Comparison of ENCODE assay signal across 15 cellular contexts in genomic region chr5:100566382-100567141, GRCh38. TPM values are rescaled to one million over a fixed set of nuclear protein-coding genes. Genes with fewer than 3 reads are reported as not detected.
DNase-seq lines count a peak whose midpoint lies in the region; ATAC-seq lines count a peak whose summit lies in the region.
"Had no signal": no experiment of that assay in that cellular context is flagged by ENCODE, and none has a peak within 500 bp of the region (broad histone marks: within the 10 kb centered on the region; RNA-seq: fewer than 3 reads in every experiment).

No MANE protein-coding gene starts in this region.

- no peak for DNase-seq in activated CD8-positive, alpha-beta memory T cell treated with anti-CD3 and anti-CD28 coated beads, Interleukin-2, amount 10 ng/mL, durations not matched to agents 7 days and 5 days
- DNase-seq in activated CD8-positive, alpha-beta memory T cell treated with anti-CD3 and anti-CD28 coated beads, Interleukin-2, amount 50 U/mL, for 48 hours = no peak
- no peak for DNase-seq in CD8-positive, alpha-beta memory T cell
- DNase-seq in T-helper 2 cell treated with Interferon-gamma antibody and Interleukin-4, amounts not matched to agents 5 μg/mL and 100 μg/mL, for 36 hours (ENCODE audit: low spot score) = no peak
- no peak for DNase-seq in stimulated activated naive CD8-positive, alpha-beta T cell treated with anti-CD3 and anti-CD28 coated beads, Interleukin-15, Interleukin-2, amounts not matched to agents 100 U/mL and 50 U/mL, for 24 hours
- DNase-seq in NCI-H345 treated with DMSO at 0.1 percent for 48 hours (lab: John Stamatoyannopoulos, UW; ENCODE audit: unreplicated experiment) = no peak
- no peak for DNase-seq in GOT3 (lab: John Stamatoyannopoulos, UW)
- DNase-seq: GF-D8, HFFc6, NCI-H1417, NCI-H1930, NCI-H2171, NCI-H774 had no signal

- peak; percentile 51 for ATAC-seq in activated CD8-positive, alpha-beta memory T cell treated with anti-CD3 and anti-CD28 coated beads, Interleukin-2, amount 10 ng/mL, durations not matched to agents 7 days and 5 days
- peak; percentile 46 for ATAC-seq in stimulated activated naive CD8-positive, alpha-beta T cell treated with anti-CD3 and anti-CD28 coated beads, Interleukin-15, Interleukin-2, amounts not matched to agents 100 U/mL and 50 U/mL, for 24 hours
- ATAC-seq in HG03457 (IDR thresholded peaks at IDR 0.05; ENCODE audit: unreplicated experiment) = no peak

- H3K36me3 Mint-ChIP-seq in activated CD8-positive, alpha-beta memory T cell treated with anti-CD3 and anti-CD28 coated beads, Interleukin-2, amount 10 ng/mL, durations not matched to agents 7 days and 5 days = peaks cover 13% of the 10 kb centered on the region
- H3K36me3 Mint-ChIP-seq in CD8-positive, alpha-beta memory T cell = peaks cover 5 to 22% (median 17%) of the 10 kb centered on the region in 3 donors
- H3K36me3 Mint-ChIP-seq in T-helper 2 cell treated with Interferon-gamma antibody and Interleukin-4, amounts not matched to agents 5 μg/mL and 100 μg/mL, for 36 hours (ENCODE audit: low read depth) = peaks cover 11% of the 10 kb centered on the region

- peak overlapping the region; percentile 77 for H3K4me3 Mint-ChIP-seq in activated CD8-positive, alpha-beta memory T cell treated with anti-CD3 and anti-CD28 coated beads, Interleukin-2, amount 10 ng/mL, durations not matched to agents 7 days and 5 days
- peak overlapping the region; percentile 67 to 87 (median 74) for H3K4me3 Mint-ChIP-seq in CD8-positive, alpha-beta memory T cell
- peak overlapping the region; percentile 51 for H3K4me3 Mint-ChIP-seq in T-helper 2 cell treated with Interferon-gamma antibody and Interleukin-4, amounts not matched to agents 5 μg/mL and 100 μg/mL, for 36 hours
- H3K4me3 Mint-ChIP-seq: HFFc6 had no signal

- peaks cover 8% of the 10 kb centered on the region for H3K4me1 Mint-ChIP-seq in activated CD8-positive, alpha-beta memory T cell treated with anti-CD3 and anti-CD28 coated beads, Interleukin-2, amount 10 ng/mL, durations not matched to agents 7 days and 5 days
- H3K4me1 Mint-ChIP-seq in CD8-positive, alpha-beta memory T cell = peaks cover 19 to 54% (median 37%) of the 10 kb centered on the region in 3 donors
- H3K4me1 Mint-ChIP-seq in T-helper 2 cell treated with Interferon-gamma antibody and Interleukin-4, amounts not matched to agents 5 μg/mL and 100 μg/mL, for 36 hours (ENCODE audit: low read depth) = peaks cover 10% of the 10 kb centered on the region

- POLR2A ChIA-PET in CD8-positive, alpha-beta memory T cell (lab: Charles Lee) = no interaction called here

- no peaks in the 10 kb centered on the region for H3K9me3 ChIP-seq in CD8-positive, alpha-beta memory T cell (ENCODE audit: low read length)

- CTCF ChIA-PET in activated CD8-positive, alpha-beta memory T cell treated with anti-CD3 and anti-CD28 coated beads, Interleukin-2, amount 10 ng/mL, durations not matched to agents 7 days and 5 days (lab: Charles Lee) = no interaction called here
- CTCF ChIA-PET in CD8-positive, alpha-beta memory T cell (lab: Charles Lee) = no interaction called here

- H3K4me1 ChIP-seq in CD8-positive, alpha-beta memory T cell (ENCODE audit: insufficient read depth, low read length) = no peaks in the 10 kb centered on the region

- no peaks in the 10 kb centered on the region for H3K9me3 Mint-ChIP-seq in activated CD8-positive, alpha-beta memory T cell treated with anti-CD3 and anti-CD28 coated beads, Interleukin-2, amount 10 ng/mL, durations not matched to agents 7 days and 5 days (ENCODE audit: low read depth)
- H3K9me3 Mint-ChIP-seq in CD8-positive, alpha-beta memory T cell = no peaks in the 10 kb centered on the region
- H3K9me3 Mint-ChIP-seq in T-helper 2 cell treated with Interferon-gamma antibody and Interleukin-4, amounts not matched to agents 5 μg/mL and 100 μg/mL, for 36 hours = no peaks in the 10 kb centered on the region
- H3K9me3 Mint-ChIP-seq: HFFc6 had no signal

- H3K36me3 ChIP-seq in CD8-positive, alpha-beta memory T cell (ENCODE audit: insufficient read depth, low read length) = no peaks in the 10 kb centered on the region

- no peaks in the 10 kb centered on the region for H3K27me3 Mint-ChIP-seq in activated CD8-positive, alpha-beta memory T cell treated with anti-CD3 and anti-CD28 coated beads, Interleukin-2, amount 10 ng/mL, durations not matched to agents 7 days and 5 days
- no peaks in the 10 kb centered on the region for H3K27me3 Mint-ChIP-seq in CD8-positive, alpha-beta memory T cell
- H3K27me3 Mint-ChIP-seq in T-helper 2 cell treated with Interferon-gamma antibody and Interleukin-4, amounts not matched to agents 5 μg/mL and 100 μg/mL, for 36 hours (ENCODE audit: low read depth) = no peaks in the 10 kb centered on the region

- no peak overlapping the region for H3K4me3 ChIP-seq in CD8-positive, alpha-beta memory T cell (ENCODE audit: low read length)

- no peaks in the 10 kb centered on the region for H3K27me3 ChIP-seq in CD8-positive, alpha-beta memory T cell (ENCODE audit: insufficient read depth, low read length, poor library complexity, severe bottlenecking)

- H3K27ac Mint-ChIP-seq in activated CD8-positive, alpha-beta memory T cell treated with anti-CD3 and anti-CD28 coated beads, Interleukin-2, amount 10 ng/mL, durations not matched to agents 7 days and 5 days = peak overlapping the region; percentile 71
- H3K27ac Mint-ChIP-seq in CD8-positive, alpha-beta memory T cell = peak overlapping the region in 7 of 8 donors; percentile 0 to 88 (median 70)
- peak overlapping the region; percentile 62 for H3K27ac Mint-ChIP-seq in T-helper 2 cell treated with Interferon-gamma antibody and Interleukin-4, amounts not matched to agents 5 μg/mL and 100 μg/mL, for 36 hours
- H3K27ac Mint-ChIP-seq: HFFc6 had no signal

- H3K27ac ChIP-seq in CD8-positive, alpha-beta memory T cell (ENCODE audit: low read depth, low read length) = no peak overlapping the region
- H3K27ac ChIP-seq: C4-2B had no signal

RNA-seq across cellular contexts. Expression of gene FAM174A, which starts 31.4 kb away (rescaled TPM):
- total RNA-seq in activated CD8-positive, alpha-beta memory T cell treated with anti-CD3 and anti-CD28 coated beads, Interleukin-2, amount 10 ng/mL, durations not matched to agents 7 days and 5 days = 1 to 10 TPM; 4.7 to 5.8 TPM
- total RNA-seq in CD8-positive, alpha-beta memory T cell = 10 to 100 TPM in 1 of 2 experiments, 1 to 10 TPM in 1; 8.9 to 10.4 TPM
- 8.5 TPM for polyA plus RNA-seq in CD8-positive, alpha-beta memory T cell
